In genomic region chr9:76817489-76817888, GRCh38 we compare ENCODE assay signal across 11 cellular contexts. TPM values are rescaled to one million over a fixed set of nuclear protein-coding genes. Genes with fewer than 3 reads are reported as not detected.
DNase-seq lines count a peak whose midpoint lies in the region; ATAC-seq and TF ChIP-seq lines count a peak whose summit lies in the region.
"Had no signal": no experiment of that assay in that cellular context is flagged by ENCODE, and none has a peak within 500 bp of the region (broad histone marks: within the 10 kb centered on the region; RNA-seq: fewer than 3 reads in every experiment).

No MANE protein-coding gene starts in this region.

- H3K27ac ChIP-seq in skin epidermis = peak overlapping the region in 13 of 21 experiments; percentile 2 to 83 (median 38)

- ATAC-seq in HG03521 (IDR thresholded peaks at IDR 0.05; ENCODE audit: unreplicated experiment) = no peak

- no peak for TF ChIP-seq CTCF in fibroblast of villous mesenchyme (IDR thresholded peaks at IDR 0.05; ENCODE audit: insufficient read depth, low read depth, low read length)

- DNase-seq in EL (peak; percentile 60), T1000 (lab: John Stamatoyannopoulos, UW) (peak; percentile 60), fibroblast of villous mesenchyme (ENCODE audit: low read depth) (peak; percentile 83), T-helper 1 cell (no peak), D341Med (ENCODE audit: low spot score) (no peak), NCI-H1694 (lab: John Stamatoyannopoulos, UW) (no peak)
- DNase-seq: NCI-H2171 treated with DMSO at 0.1 percent for 48 hours, pancreas had no signal

- H3K4me3 ChIP-seq in fibroblast of villous mesenchyme (ENCODE audit: low read depth, low read length) (no peak overlapping the region), skin epidermis (no peak overlapping the region)
- H3K4me3 ChIP-seq: HAP-1, pancreas had no signal

RNA-seq across cellular contexts. Expression of gene PCA3, which starts 53.3 kb away (rescaled TPM):
- total RNA-seq in fibroblast of villous mesenchyme = under 0.01 TPM in 1 of 2 replicates, not detected in the other
- total RNA-seq: pancreas had no signal

Comparison
In these comparisons a context has a peak if more than half of its experiments do, and no peak if none do; other contexts are left out.
1. DNase-seq: peak in EL (single experiment), T1000 (single experiment) and fibroblast of villous mesenchyme (single experiment); none in T-helper 1 cell (0 of 5), D341Med (single experiment) and NCI-H1694 (single experiment).